6 cellular contexts compared by ENCODE assay signal in the genomic region with DNA sequence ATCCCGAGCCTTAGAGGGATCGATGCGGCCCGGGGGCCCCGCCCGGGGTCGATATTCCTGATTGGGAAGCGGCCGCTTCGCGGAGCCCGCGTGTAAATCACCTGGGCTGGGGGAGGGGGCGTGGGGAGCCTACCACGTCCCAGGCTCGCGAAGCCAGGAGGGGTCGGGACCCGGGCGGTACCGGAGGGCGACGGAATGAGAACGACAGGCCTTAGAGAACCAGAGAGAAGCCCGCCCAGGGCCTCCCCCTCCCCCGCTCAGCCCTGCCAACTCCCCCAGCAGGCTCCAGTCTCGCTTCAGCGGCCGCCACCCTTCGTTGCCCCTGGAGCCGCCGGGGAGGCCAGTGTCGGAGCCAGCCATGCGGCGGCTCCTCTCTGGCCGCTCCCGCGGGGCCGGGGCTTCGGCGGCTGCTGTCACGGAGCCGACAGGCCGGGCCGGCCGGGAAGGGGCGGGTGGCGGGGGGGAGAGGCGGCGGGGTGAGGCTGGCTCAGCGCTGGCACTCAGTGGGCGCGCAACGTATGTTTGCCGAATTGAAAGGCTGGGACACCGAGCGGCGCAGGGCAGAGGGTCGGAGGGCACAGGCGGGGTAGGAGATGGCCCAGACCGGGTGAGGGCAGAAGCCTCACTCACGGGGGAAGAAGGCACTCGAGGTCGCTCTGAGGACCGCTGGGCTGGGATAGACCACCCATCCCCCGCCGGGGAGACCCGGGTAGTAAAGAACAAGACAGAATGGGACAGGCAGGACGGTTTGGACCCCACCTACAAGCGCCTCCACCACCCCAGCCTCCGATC. TPM values are rescaled to one million over a fixed set of nuclear protein-coding genes. Genes with fewer than 3 reads are reported as not detected.
DNase-seq lines count a peak whose midpoint lies in the region; ATAC-seq, FAIRE-seq and TF ChIP-seq lines count a peak whose summit lies in the region.

No MANE protein-coding gene starts in this region.

- H3K4me1 ChIP-seq in A549: peaks cover 48% of the 10 kb centered on the region

- peak in 1 of 2 experiments; percentile 1; a peak in 2 of 6 replicates for ATAC-seq in A549
- ATAC-seq in HG03095 (IDR thresholded peaks at IDR 0.05; ENCODE audit: unreplicated experiment): peak; percentile 35

- H3K4me3 ChIP-seq in A549: peak overlapping the region; percentile 41
- peak overlapping the region; percentile 54 for H3K4me3 ChIP-seq in choroid plexus epithelial cell (ENCODE audit: low read depth, low read length)

- H3K4me2 ChIP-seq in A549: peak overlapping the region; percentile 87

- TF ChIP-seq RAD21 in A549 (conservative IDR thresholded peaks at IDR 0.05 in 1 of 2, IDR thresholded peaks at IDR 0.05 in 1 of 2): no peak

- intact Hi-C loops in posterior vena cava (cut with DNase I): loop anchor here (5.0 kb wide), 2 partner anchors 48 to 58 kb away; a partner anchor contains a TSS

- FAIRE-seq in A549 (lab: Jason Lieb, UNC): no peak

- WGBS in A549 (ENCODE audit: missing lambda C conversion rate): 35% methylated on average over 57 of the region's 71 CpGs

- no peaks in the 10 kb centered on the region for H3K9me3 ChIP-seq in A549

- TF ChIP-seq CTCF in A549 (IDR thresholded peaks at IDR 0.05): no peak
- no peak for TF ChIP-seq CTCF in choroid plexus epithelial cell (conservative IDR thresholded peaks at IDR 0.05; ENCODE audit: low read depth, low read length)

- TF ChIP-seq POLR2A in A549 (IDR thresholded peaks at IDR 0.05; ENCODE audit: low read length): no peak

- no peak for TF ChIP-seq EP300 in A549 (IDR thresholded peaks at IDR 0.05)

- peak overlapping the region; percentile 55 to 85 for H3K27ac ChIP-seq in A549

- DNase-seq in A549 (ENCODE audit: low read depth in 1 of 2, low spot score in 1 of 2): no peak
- no peak for DNase-seq in choroid plexus epithelial cell (ENCODE audit: low read depth)
- DNase-seq in posterior vena cava (ENCODE audit: low spot score): peak; percentile 77
- no peak for DNase-seq in cerebellar nuclear complex (lab: John Stamatoyannopoulos, UW)
- DNase-seq in Ammon's horn (ENCODE audit: low spot score): no peak

- CTCF ChIA-PET in A549 (lab: Yijun Ruan, JAX): interaction anchor here (4.4 to 9.5 kb wide), 6 partner anchors 8 to 180 kb away, joined by 41 to 201 read pairs (median 116); a partner anchor contains a TSS

- POLR2A ChIA-PET in A549 (lab: Yijun Ruan, JAX): no interaction called here

TF ChIP-seq in A549, 52 proteins besides CTCF, POLR2A, EP300 and RAD21:
- TF ChIP-seq HOXA7 (CRISPR knock-in tag; IDR thresholded peaks at IDR 0.05): no peak
- no peak for TF ChIP-seq FOXS1 (CRISPR knock-in tag; IDR thresholded peaks at IDR 0.05)
- no peak for TF ChIP-seq GATA3 (IDR thresholded peaks at IDR 0.05; ENCODE audit: borderline replicate concordance)
- TF ChIP-seq EHF (CRISPR knock-in tag; IDR thresholded peaks at IDR 0.05): no peak
- TF ChIP-seq TFCP2L1 (CRISPR knock-in tag; IDR thresholded peaks at IDR 0.05): no peak
- TF ChIP-seq POLR2AphosphoS2 (conservative IDR thresholded peaks at IDR 0.05; ENCODE audit: low read length): no peak
TF ChIP-seq in A549: peak in this region for 0.

RNA-seq across cellular contexts. Expression of a gene that starts 1.4 kb away (rescaled TPM):
- polyA plus RNA-seq in A549 (2011; rRNA removed) (35.5 and 40.5 TPM in 2 replicates), A549 (2017; fragmentation: RNase III; extraction: RNeasy Plus Mini Kit Qiagen cat#74134 plus additional on column Dnase treatment) (18.0 to 22.6 TPM (median 20.0 TPM) in 3 replicates)
- polyA plus RNA-seq in A549 (2012; cell fraction: cytosol; rRNA removed): 11.1 and 19.5 TPM in 2 replicates
- 9.9 and 10.0 TPM in 2 replicates for polyA plus RNA-seq in A549 (2012; cell fraction: nucleus; rRNA removed)
- polyA minus RNA-seq in A549 (2011; rRNA and poly(A)+ RNA removed): 28.7 and 32.3 TPM in 2 replicates
- total RNA-seq in posterior vena cava: under 1 TPM in 1 of 2 donors, not detected in 1; 0.05 TPM

RNA-seq across cellular contexts. Expression of a gene that starts 8.3 kb away (rescaled TPM):
- polyA plus RNA-seq in A549 (2011; rRNA removed): 0.99 and 1.5 TPM in 2 replicates
- polyA plus RNA-seq in A549 (2012; cell fraction: cytosol; rRNA removed): 3.4 and 5.1 TPM in 2 replicates
- polyA plus RNA-seq in A549 (2012; cell fraction: nucleus; rRNA removed): 5.8 and 8.4 TPM in 2 replicates
- 2.2 to 2.8 TPM (median 2.8 TPM) in 3 replicates for polyA plus RNA-seq in A549 (2017; fragmentation: RNase III; extraction: RNeasy Plus Mini Kit Qiagen cat#74134 plus additional on column Dnase treatment)
- polyA minus RNA-seq in A549 (2011; rRNA and poly(A)+ RNA removed): 0.66 and 0.83 TPM in 2 replicates
- total RNA-seq in posterior vena cava: not detected

RNA-seq across cellular contexts. Expression of a gene that starts 22.0 kb away (rescaled TPM):
- polyA plus RNA-seq in A549 (2011; rRNA removed): 154 and 175 TPM in 2 replicates
- polyA plus RNA-seq in A549 (2012; cell fraction: cytosol; rRNA removed): 35.2 and 38.6 TPM in 2 replicates
- polyA plus RNA-seq in A549 (2012; cell fraction: nucleus; rRNA removed): 27.6 and 38.4 TPM in 2 replicates
- 34.6 to 37.7 TPM (median 34.9 TPM) in 3 replicates for polyA plus RNA-seq in A549 (2017; fragmentation: RNase III; extraction: RNeasy Plus Mini Kit Qiagen cat#74134 plus additional on column Dnase treatment)
- 90.6 and 109 TPM in 2 replicates for polyA minus RNA-seq in A549 (2011; rRNA and poly(A)+ RNA removed)
- total RNA-seq in posterior vena cava: 10 to 100 TPM; 12.1 to 14.8 TPM

RNA-seq across cellular contexts. Expression of a gene that starts 22.2 kb away (rescaled TPM):
- 50.0 and 56.4 TPM in 2 replicates for polyA plus RNA-seq in A549 (2011; rRNA removed)
- polyA plus RNA-seq in A549 (2012; cell fraction: cytosol; rRNA removed): 108 and 115 TPM in 2 replicates
- polyA plus RNA-seq in A549 (2012; cell fraction: nucleus; rRNA removed): 170 and 181 TPM in 2 replicates
- 49.3 to 59.3 TPM (median 55.5 TPM) in 3 replicates for polyA plus RNA-seq in A549 (2017; fragmentation: RNase III; extraction: RNeasy Plus Mini Kit Qiagen cat#74134 plus additional on column Dnase treatment)
- 41.0 and 46.7 TPM in 2 replicates for polyA minus RNA-seq in A549 (2011; rRNA and poly(A)+ RNA removed)
- under 1 TPM; 0.10 to 0.60 TPM for total RNA-seq in posterior vena cava

RNA-seq across cellular contexts. Expression of a gene that starts 50.3 kb away (rescaled TPM):
- polyA plus RNA-seq in A549 (2011; rRNA removed): 1.7 and 2.0 TPM in 2 replicates
- polyA plus RNA-seq in A549 (2012; cell fraction: cytosol; rRNA removed): 0.95 and 1.3 TPM in 2 replicates
- 0.72 and 1.3 TPM in 2 replicates for polyA plus RNA-seq in A549 (2012; cell fraction: nucleus; rRNA removed)
- 0.42 to 0.67 TPM (median 0.50 TPM) in 3 replicates for polyA plus RNA-seq in A549 (2017; fragmentation: RNase III; extraction: RNeasy Plus Mini Kit Qiagen cat#74134 plus additional on column Dnase treatment)
- 1.3 and 3.1 TPM in 2 replicates for polyA minus RNA-seq in A549 (2011; rRNA and poly(A)+ RNA removed)
- total RNA-seq in posterior vena cava: under 1 TPM; 0.32 to 0.67 TPM
